ENCODE assay signal across 15 cellular contexts in the genomic region with DNA sequence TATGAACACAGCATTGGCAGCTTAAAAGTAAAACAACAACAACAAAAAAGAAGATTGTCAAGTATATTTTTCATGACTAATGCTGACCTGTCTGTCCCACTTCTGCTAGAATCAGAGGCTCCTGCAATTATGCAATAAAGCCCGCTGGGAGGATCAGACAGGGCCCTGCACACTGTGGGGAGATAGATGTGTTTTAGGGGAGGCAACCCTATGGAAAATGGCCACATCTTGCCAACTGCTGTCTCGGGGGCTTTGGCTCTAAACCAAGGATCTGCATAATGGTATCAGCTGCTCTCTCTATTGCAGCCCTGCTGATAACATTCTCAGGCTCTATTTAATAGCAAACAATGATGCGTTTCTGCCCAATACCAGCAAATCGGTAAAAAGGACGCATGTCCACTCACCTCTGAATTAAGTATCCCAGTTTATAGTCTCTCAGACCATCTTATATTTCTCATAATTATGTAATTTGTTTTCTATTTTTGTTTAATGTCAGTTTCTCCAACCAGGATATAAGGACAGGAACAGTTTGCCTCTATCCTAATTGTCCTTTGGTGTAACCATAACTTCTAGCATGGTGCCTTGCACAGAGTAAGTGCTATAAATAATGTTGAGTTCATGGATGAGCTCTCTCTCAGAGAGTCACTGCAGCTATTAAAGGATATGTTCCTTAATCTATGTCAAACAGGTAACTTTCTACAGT. TPM values are rescaled to one million over a fixed set of nuclear protein-coding genes. Genes with fewer than 3 reads are reported as not detected.
DNase-seq lines count a peak whose midpoint lies in the region; ATAC-seq and TF ChIP-seq lines count a peak whose summit lies in the region.
"Had no signal": no experiment of that assay in that cellular context is flagged by ENCODE, and none has a peak within 500 bp of the region (broad histone marks: within the 10 kb centered on the region; RNA-seq: fewer than 3 reads in every experiment).

No MANE protein-coding gene starts in this region.

- H3K4me2 ChIP-seq in SK-N-SH, result no peak overlapping the region
- H3K4me2 ChIP-seq in mesenchymal stem cell (ENCODE audit: low read length, poor library complexity, severe bottlenecking), result no peak overlapping the region

- H2BK12ac ChIP-seq in mesenchymal stem cell (ENCODE audit: low read length in 2 of 2), result no peak overlapping the region

- H3K27ac ChIP-seq in SK-N-SH (ENCODE audit: low read depth in 2 of 2, low read length in 1 of 2), result peak overlapping the region in 1 of 2 experiments; percentile 20; a peak in 1 of 4 replicates
- no peak overlapping the region for H3K27ac ChIP-seq in mesenchymal stem cell (ENCODE audit: low read length, poor library complexity, severe bottlenecking)
- no peak overlapping the region for H3K27ac ChIP-seq in testis

- no peak overlapping the region for H2BK15ac ChIP-seq in mesenchymal stem cell (ENCODE audit: low read depth, poor library complexity, severe bottlenecking)

- WGBS in SK-N-SH (ENCODE audit: low lambda C conversion rate), result 48% methylated on average over 5 of the region's 5 CpGs
- 52% methylated on average over 3 of the region's 5 CpGs for WGBS in mesenchymal stem cell
- 65 to 97% methylated on average over 5 of the region's 5 CpGs for WGBS in testis, 2 donors

- peak in 1 of 2 experiments; percentile 74; a peak in 1 of 4 replicates for TF ChIP-seq EP300 in SK-N-SH (IDR thresholded peaks at IDR 0.05; ENCODE audit: borderline replicate concordance in 1 of 2, low read depth in 1 of 2, low read length in 1 of 2)

- H2BK5ac ChIP-seq in mesenchymal stem cell (ENCODE audit: low read depth, low read length, poor library complexity, severe bottlenecking), result no peak overlapping the region

- TF ChIP-seq CTCF in SK-N-SH (IDR thresholded peaks at IDR 0.05) (no peak), testis (IDR thresholded peaks at IDR 0.05) (no peak)

- no peaks in the 10 kb centered on the region for H3K9me3 ChIP-seq in SK-N-SH
- no peaks in the 10 kb centered on the region for H3K9me3 ChIP-seq in mesenchymal stem cell (ENCODE audit: control insufficient read depth, low read length)
- no peaks in the 10 kb centered on the region for H3K9me3 ChIP-seq in testis

- no peaks in the 10 kb centered on the region for H3K79me1 ChIP-seq in mesenchymal stem cell (replicated peaks; ENCODE audit: low read length, poor library complexity, severe bottlenecking)

- no peaks in the 10 kb centered on the region for H3K79me2 ChIP-seq in SK-N-SH (ENCODE audit: insufficient read depth)

- no peaks in the 10 kb centered on the region for H3K9me2 ChIP-seq in SK-N-SH

- no peak for TF ChIP-seq POLR2A in testis (IDR thresholded peaks at IDR 0.05)

- H3K9ac ChIP-seq in SK-N-SH, result no peak overlapping the region
- no peak overlapping the region for H3K9ac ChIP-seq in mesenchymal stem cell (ENCODE audit: low read length)

- DNase-seq in ELR (ENCODE audit: low read depth) (peak; percentile 46), LHCN-M2 (ENCODE audit: low read depth) (peak; percentile 13), SK-N-SH (peak; percentile 75), mesenchymal stem cell (peak; percentile 40), H7 (no peak), testis (no peak)
- no peak for DNase-seq in naive thymus-derived CD8-positive, alpha-beta T cell
- DNase-seq: caudate nucleus, head of caudate nucleus, NCI-H1048, NCI-H446, T-helper 1 cell had no signal

- H2AFZ ChIP-seq in SK-N-SH (ENCODE audit: low read depth), result peak overlapping the region; percentile 24; the same call in 1 of the 2 replicates
- no peak overlapping the region for H2AFZ ChIP-seq in mesenchymal stem cell (ENCODE audit: low read depth, low read length)

- H4K91ac ChIP-seq in mesenchymal stem cell (ENCODE audit: low read length), result no peak overlapping the region

- no peak overlapping the region for H3K4me3 Mint-ChIP-seq in naive thymus-derived CD8-positive, alpha-beta T cell
- H3K4me3 Mint-ChIP-seq: activated naive CD8-positive, alpha-beta T cell had no signal

- H3K23ac ChIP-seq in mesenchymal stem cell (ENCODE audit: low read length in 2 of 2), result no peak overlapping the region

- peak overlapping the region in 1 of 2 experiments; percentile 28 for H3K18ac ChIP-seq in mesenchymal stem cell (ENCODE audit: low read depth in 1 of 2, low read length in 2 of 2)

- H2AK5ac ChIP-seq in mesenchymal stem cell (ENCODE audit: low read length, severe bottlenecking), result no peak overlapping the region

- no peaks in the 10 kb centered on the region for H3K9me3 Mint-ChIP-seq in naive thymus-derived CD8-positive, alpha-beta T cell

- no peak for ATAC-seq in naive thymus-derived CD8-positive, alpha-beta T cell
- ATAC-seq: Panc1 had no signal

- no peaks in the 10 kb centered on the region for H3K36me3 Mint-ChIP-seq in naive thymus-derived CD8-positive, alpha-beta T cell
- H3K36me3 Mint-ChIP-seq: activated naive CD8-positive, alpha-beta T cell had no signal

- TF ChIP-seq RAD21 in SK-N-SH (IDR thresholded peaks at IDR 0.05; ENCODE audit: low read length), result peak; percentile 32

- no peaks in the 10 kb centered on the region for H3K36me3 ChIP-seq in SK-N-SH (replicated peaks in 1 of 2; ENCODE audit: control insufficient read depth in 1 of 2, insufficient read depth in 2 of 2, low read length in 1 of 2)
- H3K36me3 ChIP-seq in mesenchymal stem cell (ENCODE audit: control insufficient read depth in 1 of 2, insufficient read depth in 2 of 2, low read depth in 1 of 2, low read length in 2 of 2), result no peaks in the 10 kb centered on the region
- H3K36me3 ChIP-seq in H7 (replicated peaks; ENCODE audit: control insufficient read depth, insufficient read depth, low read length), result no peaks in the 10 kb centered on the region
- H3K36me3 ChIP-seq in testis (ENCODE audit: low read depth, missing control alignments), result no peaks in the 10 kb centered on the region

- H3K4me3 ChIP-seq in SK-N-SH (ENCODE audit: low read depth in 2 of 2, low read length in 1 of 2) (no peak overlapping the region), mesenchymal stem cell (ENCODE audit: insufficient read depth in 1 of 2, low read depth in 1 of 2, low read length in 2 of 2) (no peak overlapping the region), H7 (ENCODE audit: insufficient read depth, low read depth, low read length) (no peak overlapping the region), testis (no peak overlapping the region)

- H3K27me3 Mint-ChIP-seq in naive thymus-derived CD8-positive, alpha-beta T cell, result no peaks in the 10 kb centered on the region
- H3K27me3 Mint-ChIP-seq: activated naive CD8-positive, alpha-beta T cell had no signal

- H3K4me1 Mint-ChIP-seq in naive thymus-derived CD8-positive, alpha-beta T cell, result peaks cover 0 to 4% (median 0%) of the 10 kb centered on the region in 4 donors

- H3K14ac ChIP-seq in mesenchymal stem cell (ENCODE audit: low read length in 2 of 2), result no peak overlapping the region

- H3K27ac Mint-ChIP-seq in naive thymus-derived CD8-positive, alpha-beta T cell, result no peak overlapping the region
- H3K27ac Mint-ChIP-seq: activated naive CD8-positive, alpha-beta T cell had no signal

- no peak overlapping the region for H4K8ac ChIP-seq in mesenchymal stem cell (ENCODE audit: low read length)

- H2BK120ac ChIP-seq in mesenchymal stem cell (ENCODE audit: low read depth, low read length), result no peak overlapping the region

- H4K20me1 ChIP-seq in SK-N-SH (ENCODE audit: insufficient read depth), result no peaks in the 10 kb centered on the region

- H3K4me1 ChIP-seq in SK-N-SH (ENCODE audit: control insufficient read depth in 1 of 2, insufficient read depth in 2 of 2, low read depth in 1 of 2, low read length in 1 of 2), result peaks cover 6 to 8% of the 10 kb centered on the region in 2 experiments; a peak in 3 of 4 replicates
- no peaks in the 10 kb centered on the region for H3K4me1 ChIP-seq in mesenchymal stem cell (ENCODE audit: control insufficient read depth, insufficient read depth, low read depth, low read length)
- peaks cover 11% of the 10 kb centered on the region for H3K4me1 ChIP-seq in testis

- POLR2A ChIA-PET in SK-N-SH (lab: Yijun Ruan, JAX), result no interaction called here
- POLR2A ChIA-PET in naive thymus-derived CD8-positive, alpha-beta T cell (lab: Charles Lee), result no interaction called here

- intact Hi-C loops in testis (cut with DNase I; ENCODE audit: low total_unique reads), result no loop called here

- no peaks in the 10 kb centered on the region for H3F3A ChIP-seq in SK-N-SH (replicated peaks; ENCODE audit: insufficient read depth)

- CTCF ChIA-PET in SK-N-SH (lab: Yijun Ruan, JAX), result interaction anchor here (0.9 to 2.1 kb wide), 10 partner anchors 10 to 236 kb away, joined by 3 to 8 read pairs (median 4); no protein-coding TSS in a partner anchor

- H3K4ac ChIP-seq in mesenchymal stem cell (ENCODE audit: low read depth in 1 of 2, low read length in 2 of 2), result no peak overlapping the region

- H3K27me3 ChIP-seq in SK-N-SH (ENCODE audit: insufficient read depth), result no peaks in the 10 kb centered on the region
- no peaks in the 10 kb centered on the region for H3K27me3 ChIP-seq in mesenchymal stem cell (ENCODE audit: control insufficient read depth in 1 of 2, insufficient read depth in 1 of 2, low read length in 2 of 2)
- H3K27me3 ChIP-seq in H7 (ENCODE audit: control insufficient read depth, insufficient read depth, low read length), result no peaks in the 10 kb centered on the region
- H3K27me3 ChIP-seq in testis, result no peaks in the 10 kb centered on the region

TF ChIP-seq in SK-N-SH, 30 proteins besides CTCF, POLR2A, EP300 and RAD21 (continues in another document):
- TF ChIP-seq, protein P1, sequence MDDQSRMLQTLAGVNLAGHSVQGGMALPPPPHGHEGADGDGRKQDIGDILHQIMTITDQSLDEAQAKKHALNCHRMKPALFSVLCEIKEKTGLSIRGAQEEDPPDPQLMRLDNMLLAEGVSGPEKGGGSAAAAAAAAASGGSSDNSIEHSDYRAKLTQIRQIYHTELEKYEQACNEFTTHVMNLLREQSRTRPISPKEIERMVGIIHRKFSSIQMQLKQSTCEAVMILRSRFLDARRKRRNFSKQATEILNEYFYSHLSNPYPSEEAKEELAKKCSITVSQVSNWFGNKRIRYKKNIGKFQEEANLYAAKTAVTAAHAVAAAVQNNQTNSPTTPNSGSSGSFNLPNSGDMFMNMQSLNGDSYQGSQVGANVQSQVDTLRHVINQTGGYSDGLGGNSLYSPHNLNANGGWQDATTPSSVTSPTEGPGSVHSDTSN (IDR thresholded peaks at IDR 0.05), result 0 out of 2 replicates have a peak, but pooled peaks have one; percentile 16
- TF ChIP-seq CHD2 (IDR thresholded peaks at IDR 0.05; ENCODE audit: low read length, partially characterized antibody) (peak; percentile 37), GATA2 (CRISPR knock-in tag; IDR thresholded peaks at IDR 0.05) (peak; percentile 79)

RNA-seq across cellular contexts. Expression of gene PRKAR2B, which starts 15.3 kb away (rescaled TPM):
- 0.06 and 0.26 TPM in 2 replicates for total RNA-seq in LHCN-M2 (2014; rRNA removed)
- 0.07 TPM for polyA plus RNA-seq in LHCN-M2 (2012)
- 17.3 and 19.3 TPM in 2 replicates for polyA plus RNA-seq in SK-N-SH (2012; rRNA removed)
- polyA plus RNA-seq in SK-N-SH (2012; cell fraction: cytosol; rRNA removed), result 27.9 and 35.2 TPM in 2 replicates
- 4.7 and 9.6 TPM in 2 replicates for polyA plus RNA-seq in SK-N-SH (2012; cell fraction: nucleus; rRNA removed)
- 37.8 TPM for polyA plus RNA-seq in mesenchymal stem cell (2013, experiment 1 of 2)
- 39.8 TPM for polyA plus RNA-seq in mesenchymal stem cell (2013, experiment 2 of 2)
- under 1 TPM; 0.62 to 0.71 TPM for total RNA-seq in naive thymus-derived CD8-positive, alpha-beta T cell
- under 1 TPM; 0.63 to 0.75 (median 0.66) TPM for polyA plus RNA-seq in naive thymus-derived CD8-positive, alpha-beta T cell
- 22.9 and 29.9 TPM in 2 replicates for total RNA-seq in H7 (2014; rRNA removed; shearing (Covaris generic))
- total RNA-seq in testis, result 10 to 100 TPM; 66.3 to 81.8 TPM
- 51.7 TPM for polyA plus RNA-seq in testis (ENCODE audit: insufficient read depth, low read depth, low replicate concordance)
- total RNA-seq: HT-29 had no signal

Comparison
In these comparisons a context has a peak if more than half of its experiments do, and no peak if none do; other contexts are left out.
1. DNase-seq: peak in ELR (single experiment), LHCN-M2 (single experiment), SK-N-SH (single experiment) and mesenchymal stem cell (single experiment); none in naive thymus-derived CD8-positive, alpha-beta T cell (0 of 10), H7 (single experiment) and testis (single experiment).
2. RNA of gene PRKAR2B, which starts 15.3 kb away (total RNA-seq): 66.3 to 81.8 TPM in testis and 22.9 to 29.9 TPM in H7; 0.62 to 0.71 TPM in naive thymus-derived CD8-positive, alpha-beta T cell and 0.06 to 0.26 TPM in LHCN-M2; every median in the first group is over 10 times any median in the second.